In genomic region chr2:29222381-29223179, GRCh38 we compare ENCODE assay signal across 28 cellular contexts.
DNase-seq lines count a peak whose midpoint lies in the region; ATAC-seq and TF ChIP-seq lines count a peak whose summit lies in the region.
"Had no signal": no experiment of that assay in that cellular context is flagged by ENCODE, and none has a peak within 500 bp of the region (broad histone marks: within the 10 kb centered on the region; RNA-seq: fewer than 3 reads in every experiment).

No MANE protein-coding gene starts in this region.

- DNase-seq in cardiac septum (ENCODE audit: low spot score) = peak; percentile 61
- no peak for DNase-seq in left cardiac atrium
- DNase-seq in coronary artery (ENCODE audit: low spot score) = peak; percentile 68
- peak; percentile 58 for DNase-seq in sigmoid colon
- no peak for DNase-seq in foreskin keratinocyte
- DNase-seq in T-helper 1 cell = no peak
- no peak for DNase-seq in COLO668 (lab: John Stamatoyannopoulos, UW; ENCODE audit: unreplicated experiment)
- DNase-seq: AML-193; CD4-positive, alpha-beta memory T cell; DMS 273 treated with DMSO at 0.1 percent for 48 hours; DMS79; EL; GDM1; IMR-90; KG1; MM.1S; NCI-H2029; NCI-H446; NCI-H524 treated with DMSO at 0.1 percent for 48 hours; NCI-H82; NK-92 treated with Interleukin-12 subunit alpha and Interleukin-12 subunit beta, amount 100 ng/mL, for 24 hours; PC-9; RPMI8226; SHP77 had no signal

- no peaks in the 10 kb centered on the region for H3K9me3 ChIP-seq in sigmoid colon
- H3K9me3 ChIP-seq: A549, Caco-2 had no signal

- H3K27ac ChIP-seq in coronary artery (no peak overlapping the region), sigmoid colon (no peak overlapping the region), foreskin keratinocyte (no peak overlapping the region)
- H3K27ac ChIP-seq: A549, PC-9 had no signal

- intact Hi-C loops in cardiac septum (cut with DNase I) (no loop called here), left cardiac atrium (cut with DNase I) (no loop called here), sigmoid colon (cut with DNase I) (no loop called here)

- H3K27me3 ChIP-seq in sigmoid colon (peaks cover 0 to 4% (median 4%) of the 10 kb centered on the region in 3 donors), foreskin keratinocyte (peaks cover 26% of the 10 kb centered on the region)
- H3K27me3 ChIP-seq: BLaER1 treated with 17β-estradiol and CSF1 and Interleukin-3, amounts not matched to agents 10 nM and 100 nM had no signal

- H3K4me1 ChIP-seq in sigmoid colon = peaks cover 0 to 10% (median 0%) of the 10 kb centered on the region in 4 donors
- H3K4me1 ChIP-seq in foreskin keratinocyte = no peaks in the 10 kb centered on the region
- H3K4me1 ChIP-seq: Caco-2 had no signal

- H3K4me3 ChIP-seq in coronary artery (no peak overlapping the region), sigmoid colon (no peak overlapping the region)
- H3K4me3 ChIP-seq: A549, PC-9 had no signal

- no peaks in the 10 kb centered on the region for H3K36me3 ChIP-seq in sigmoid colon

- ATAC-seq in left cardiac atrium = no peak
- ATAC-seq in foreskin keratinocyte = no peak
- ATAC-seq: A549, HCT116 had no signal

- no peak for TF ChIP-seq EP300 in sigmoid colon (IDR thresholded peaks at IDR 0.05)

- TF ChIP-seq CTCF in coronary artery (IDR thresholded peaks at IDR 0.05) (no peak), sigmoid colon (IDR thresholded peaks at IDR 0.05) (no peak), foreskin keratinocyte (conservative IDR thresholded peaks at IDR 0.05) (no peak)

- 81 to 84% methylated on average over 11 of the region's 11 CpGs for WGBS in sigmoid colon, 2 donors

- TF ChIP-seq POLR2A in sigmoid colon (IDR thresholded peaks at IDR 0.05) = no peak

Comparison
In these comparisons a context has a peak if more than half of its experiments do, and no peak if none do; other contexts are left out.
1. DNase-seq: peak in cardiac septum (single experiment), coronary artery (single experiment) and sigmoid colon (single experiment); none in left cardiac atrium (single experiment), foreskin keratinocyte (0 of 2), T-helper 1 cell (0 of 5) and COLO668 (single experiment).